In the genomic region with DNA sequence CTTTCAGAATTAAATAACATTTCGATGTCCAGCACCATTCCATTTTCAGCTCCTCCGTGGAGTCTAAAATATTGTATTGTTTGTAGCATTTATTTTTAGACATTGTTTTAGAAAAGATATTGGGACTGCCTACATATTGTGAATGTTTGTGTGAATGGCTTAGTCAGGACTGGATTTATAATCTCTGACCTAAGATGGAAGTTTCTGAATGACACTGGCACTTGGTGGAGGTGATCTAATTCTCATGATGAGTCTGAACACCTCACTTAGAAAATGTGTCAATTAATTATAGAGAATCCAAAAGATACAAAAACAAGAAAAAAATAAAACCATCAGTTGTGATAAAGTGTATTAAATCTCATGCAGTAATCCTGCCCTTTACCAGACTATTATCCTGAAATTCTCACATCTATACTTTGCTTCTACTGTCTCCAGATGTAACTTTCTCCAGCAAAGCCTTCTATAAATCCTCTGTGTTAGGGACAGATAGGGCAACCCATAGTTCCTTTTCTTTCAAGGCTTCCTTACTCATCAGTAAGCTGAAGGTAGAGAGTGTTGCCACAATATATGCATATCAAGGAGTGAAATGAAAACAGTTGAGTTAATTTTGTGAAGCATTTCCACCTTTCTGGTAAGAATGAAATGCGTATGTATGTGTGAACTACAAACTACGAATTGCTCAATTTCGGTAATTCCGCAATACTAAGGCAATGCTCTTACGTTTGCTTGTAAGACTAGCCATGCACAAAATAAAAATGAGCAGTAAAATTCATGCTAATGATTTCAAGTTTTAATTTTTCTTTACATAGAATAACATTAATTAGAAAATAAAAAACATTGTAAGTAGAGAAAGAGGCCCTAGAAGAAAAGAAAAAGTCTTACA, we compare ENCODE assay signal across 12 cellular contexts.
DNase-seq lines count a peak whose midpoint lies in the region; ATAC-seq lines count a peak whose summit lies in the region.
"Had no signal": no experiment of that assay in that cellular context is flagged by ENCODE, and none has a peak within 500 bp of the region (broad histone marks: within the 10 kb centered on the region; RNA-seq: fewer than 3 reads in every experiment).

No MANE protein-coding gene starts in this region.

- peak; percentile 52 for ATAC-seq in activated CD8-positive, alpha-beta memory T cell treated with anti-CD3 and anti-CD28 coated beads, Interleukin-2, amount 10 ng/mL, durations not matched to agents 7 days and 5 days
- ATAC-seq in naive thymus-derived CD8-positive, alpha-beta T cell, result peak in 1 of 2 donors; percentile 6
- ATAC-seq in GM18520 (IDR thresholded peaks at IDR 0.05; ENCODE audit: unreplicated experiment), result no peak

- CTCF ChIA-PET in activated CD8-positive, alpha-beta memory T cell treated with anti-CD3 and anti-CD28 coated beads, Interleukin-2, amount 10 ng/mL, durations not matched to agents 7 days and 5 days (lab: Charles Lee), result interaction anchor here (0.6 to 2.3 kb wide), 8 partner anchors 10 to 92 kb away, joined by 3 to 13 read pairs (median 5); no protein-coding TSS in a partner anchor
- CTCF ChIA-PET in activated CD4-positive, alpha-beta memory T cell treated with anti-CD3 and anti-CD28 coated beads, Interleukin-2, amount 10 ng/mL, durations not matched to agents 7 days and 5 days (lab: Charles Lee), result interaction anchor here (0.9 to 1.7 kb wide), 4 partner anchors 13 to 28 kb away, joined by 3 to 10 read pairs (median 6); no protein-coding TSS in a partner anchor

- H3K36me3 Mint-ChIP-seq in activated CD8-positive, alpha-beta memory T cell treated with anti-CD3 and anti-CD28 coated beads, Interleukin-2, amount 10 ng/mL, durations not matched to agents 7 days and 5 days, result peaks cover 22% of the 10 kb centered on the region
- peaks cover 14% of the 10 kb centered on the region for H3K36me3 Mint-ChIP-seq in activated CD4-positive, alpha-beta memory T cell treated with anti-CD3 and anti-CD28 coated beads, Interleukin-2, amount 10 ng/mL, durations not matched to agents 7 days and 5 days (ENCODE audit: low read depth)
- no peaks in the 10 kb centered on the region for H3K36me3 Mint-ChIP-seq in naive thymus-derived CD8-positive, alpha-beta T cell
- H3K36me3 Mint-ChIP-seq: IgD-negative memory B cell had no signal

- peak overlapping the region; percentile 41 for H3K4me3 Mint-ChIP-seq in activated CD8-positive, alpha-beta memory T cell treated with anti-CD3 and anti-CD28 coated beads, Interleukin-2, amount 10 ng/mL, durations not matched to agents 7 days and 5 days
- H3K4me3 Mint-ChIP-seq in activated CD4-positive, alpha-beta memory T cell treated with anti-CD3 and anti-CD28 coated beads, Interleukin-2, amount 10 ng/mL, durations not matched to agents 7 days and 5 days, result peak overlapping the region; percentile 50
- H3K4me3 Mint-ChIP-seq in naive thymus-derived CD8-positive, alpha-beta T cell, result peak overlapping the region in 6 of 10 donors; percentile 62 to 77 (median 72)

- POLR2A ChIA-PET in activated CD4-positive, alpha-beta memory T cell treated with anti-CD3 and anti-CD28 coated beads, Interleukin-2, amount 10 ng/mL, durations not matched to agents 7 days and 5 days (lab: Charles Lee), result interaction anchor here (0.8 to 5.9 kb wide), 12 partner anchors 10 to 68 kb away, joined by 3 to 57 read pairs (median 8); a partner anchor contains a TSS
- POLR2A ChIA-PET in naive thymus-derived CD8-positive, alpha-beta T cell (lab: Charles Lee), result interaction anchor here (1.2 to 4.9 kb wide), 5 partner anchors 10 to 61 kb away, joined by 3 to 17 read pairs (median 10); a partner anchor contains a TSS

- H3K4me1 Mint-ChIP-seq in activated CD8-positive, alpha-beta memory T cell treated with anti-CD3 and anti-CD28 coated beads, Interleukin-2, amount 10 ng/mL, durations not matched to agents 7 days and 5 days, result peaks cover 77% of the 10 kb centered on the region
- H3K4me1 Mint-ChIP-seq in activated CD4-positive, alpha-beta memory T cell treated with anti-CD3 and anti-CD28 coated beads, Interleukin-2, amount 10 ng/mL, durations not matched to agents 7 days and 5 days, result peaks cover 72% of the 10 kb centered on the region
- peaks cover 33 to 71% (median 60%) of the 10 kb centered on the region in 4 donors for H3K4me1 Mint-ChIP-seq in naive thymus-derived CD8-positive, alpha-beta T cell

- H3K27me3 Mint-ChIP-seq in activated CD8-positive, alpha-beta memory T cell treated with anti-CD3 and anti-CD28 coated beads, Interleukin-2, amount 10 ng/mL, durations not matched to agents 7 days and 5 days, result no peaks in the 10 kb centered on the region
- H3K27me3 Mint-ChIP-seq in activated CD4-positive, alpha-beta memory T cell treated with anti-CD3 and anti-CD28 coated beads, Interleukin-2, amount 10 ng/mL, durations not matched to agents 7 days and 5 days, result no peaks in the 10 kb centered on the region
- no peaks in the 10 kb centered on the region for H3K27me3 Mint-ChIP-seq in naive thymus-derived CD8-positive, alpha-beta T cell

- peak overlapping the region; percentile 94 for H3K27ac Mint-ChIP-seq in activated CD8-positive, alpha-beta memory T cell treated with anti-CD3 and anti-CD28 coated beads, Interleukin-2, amount 10 ng/mL, durations not matched to agents 7 days and 5 days
- H3K27ac Mint-ChIP-seq in activated CD4-positive, alpha-beta memory T cell treated with anti-CD3 and anti-CD28 coated beads, Interleukin-2, amount 10 ng/mL, durations not matched to agents 7 days and 5 days, result peak overlapping the region; percentile 95
- H3K27ac Mint-ChIP-seq in naive thymus-derived CD8-positive, alpha-beta T cell, result peak overlapping the region in 9 of 10 donors; percentile 32 to 93 (median 90)
- H3K27ac Mint-ChIP-seq: IgD-negative memory B cell had no signal

- peaks cover 5% of the 10 kb centered on the region for H3K9me3 Mint-ChIP-seq in activated CD8-positive, alpha-beta memory T cell treated with anti-CD3 and anti-CD28 coated beads, Interleukin-2, amount 10 ng/mL, durations not matched to agents 7 days and 5 days (ENCODE audit: low read depth)
- H3K9me3 Mint-ChIP-seq in activated CD4-positive, alpha-beta memory T cell treated with anti-CD3 and anti-CD28 coated beads, Interleukin-2, amount 10 ng/mL, durations not matched to agents 7 days and 5 days, result peaks cover 14% of the 10 kb centered on the region
- peaks cover 0 to 6% (median 0%) of the 10 kb centered on the region in 9 donors for H3K9me3 Mint-ChIP-seq in naive thymus-derived CD8-positive, alpha-beta T cell

- DNase-seq in activated CD8-positive, alpha-beta memory T cell treated with anti-CD3 and anti-CD28 coated beads, Interleukin-2, amount 10 ng/mL, durations not matched to agents 7 days and 5 days, result no peak
- no peak for DNase-seq in activated CD8-positive, alpha-beta memory T cell treated with anti-CD3 and anti-CD28 coated beads, Interleukin-2, amount 50 U/mL, for 4 hours
- DNase-seq in MV-4-11 (lab: John Stamatoyannopoulos, UW), result peak; percentile 33
- DNase-seq in activated CD4-positive, alpha-beta memory T cell treated with anti-CD3 and anti-CD28 coated beads, Interleukin-2, amount 10 ng/mL, durations not matched to agents 7 days and 5 days, result no peak
- DNase-seq in naive thymus-derived CD8-positive, alpha-beta T cell, result no peak
- no peak for DNase-seq in stimulated activated naive CD4-positive, alpha-beta T cell (lab: John Stamatoyannopoulos, UW)
- DNase-seq in Ammon's horn (ENCODE audit: low spot score), result no peak
- DNase-seq: islet precursor cell, SJCRH30, WERI-Rb-1 had no signal
